ENCODE assay signal across 7 cellular contexts in the genomic region with DNA sequence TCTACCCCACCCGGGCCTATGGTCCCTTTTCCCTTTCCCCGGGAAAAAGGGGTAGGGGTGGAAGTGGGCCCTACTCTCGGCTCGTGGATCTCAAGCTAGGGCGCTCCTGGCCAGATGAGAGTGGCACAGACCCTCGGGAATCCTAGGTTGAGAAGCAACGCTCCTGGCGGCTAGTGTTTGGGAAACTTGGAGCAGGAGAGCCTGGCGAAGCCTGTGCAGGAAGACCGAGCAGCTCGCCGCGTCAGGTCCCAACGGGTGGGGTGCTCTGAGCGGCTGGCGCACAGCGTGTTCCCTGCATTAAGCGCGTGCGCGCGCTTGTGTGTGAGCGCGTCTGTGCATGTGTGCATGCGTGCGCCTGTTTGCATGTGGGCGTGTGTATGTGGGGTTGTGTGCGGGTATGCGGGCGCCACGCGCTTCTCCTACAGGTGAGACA. TPM values are rescaled to one million over a fixed set of nuclear protein-coding genes. Genes with fewer than 3 reads are reported as not detected.
A peak's percentile ranks its signal among the peaks of the same experiment; 100 is the strongest.
DNase-seq lines count a peak whose midpoint lies in the region; ATAC-seq and TF ChIP-seq lines count a peak whose summit lies in the region.

No MANE protein-coding gene starts in this region.

- peak overlapping the region; percentile 68 to 91 (median 84) for H3K4me3 Mint-ChIP-seq in naive B cell

- ATAC-seq in GM18519 (IDR thresholded peaks at IDR 0.05; ENCODE audit: low FRiP score, unreplicated experiment) (peak; percentile 78), HG03025 (IDR thresholded peaks at IDR 0.05; ENCODE audit: low FRiP score, unreplicated experiment) (peak; percentile 67), naive B cell (ENCODE audit: low read depth in 2 of 2) (peak; percentile 73 to 74), upper lobe of right lung (peak; percentile 59), GM19397 (IDR thresholded peaks at IDR 0.05; ENCODE audit: unreplicated experiment) (no peak)

- no peak for TF ChIP-seq CTCF in upper lobe of right lung (IDR thresholded peaks at IDR 0.05)

- DNase-seq in activated CD4-positive, CD25-positive, alpha-beta regulatory T cell treated with anti-CD3 and anti-CD28 coated beads, Interleukin-2, amount 50 U/mL, for 72 hours: peak; percentile 34
- peak; percentile 57 for DNase-seq in ecto neural progenitor cell (ENCODE audit: low spot score)
- DNase-seq in naive B cell: peak; percentile 39
- DNase-seq in upper lobe of right lung: peak; percentile 80

- H3K4me3 ChIP-seq in upper lobe of right lung: peak overlapping the region; percentile 45

- H3K36me3 Mint-ChIP-seq in naive B cell: no peaks in the 10 kb centered on the region

- intact Hi-C loops in upper lobe of right lung (cut with DNase I): no loop called here

- H3K4me1 ChIP-seq in upper lobe of right lung: peaks cover 41% of the 10 kb centered on the region

- H3K27me3 ChIP-seq in upper lobe of right lung: peaks cover 47% of the 10 kb centered on the region

- peaks cover 43 to 51% (median 44%) of the 10 kb centered on the region in 3 donors for H3K4me1 Mint-ChIP-seq in naive B cell

- peak overlapping the region in 2 of 6 donors; percentile 3 to 29 for H3K27ac Mint-ChIP-seq in naive B cell

- H3K27ac ChIP-seq in upper lobe of right lung: no peak overlapping the region

- H3K9me3 Mint-ChIP-seq in naive B cell: no peaks in the 10 kb centered on the region

- no peaks in the 10 kb centered on the region for H3K9me3 ChIP-seq in upper lobe of right lung

- peaks cover 25 to 42% (median 26%) of the 10 kb centered on the region in 3 donors for H3K27me3 Mint-ChIP-seq in naive B cell

- no peaks in the 10 kb centered on the region for H3K36me3 ChIP-seq in upper lobe of right lung

RNA-seq across cellular contexts. Expression of gene FLI1, which starts 7.1 kb away (rescaled TPM):
- polyA plus RNA-seq in naive B cell (ENCODE audit: low read depth in 6 of 6): 100 to 1,000 TPM in 2 of 6 donors, 10 to 100 TPM in 4; 65.3 to 109 (median 88.3) TPM
- 69.7 TPM for total RNA-seq in upper lobe of right lung
